ENCODE assay signal across 20 cellular contexts in the genomic region with DNA sequence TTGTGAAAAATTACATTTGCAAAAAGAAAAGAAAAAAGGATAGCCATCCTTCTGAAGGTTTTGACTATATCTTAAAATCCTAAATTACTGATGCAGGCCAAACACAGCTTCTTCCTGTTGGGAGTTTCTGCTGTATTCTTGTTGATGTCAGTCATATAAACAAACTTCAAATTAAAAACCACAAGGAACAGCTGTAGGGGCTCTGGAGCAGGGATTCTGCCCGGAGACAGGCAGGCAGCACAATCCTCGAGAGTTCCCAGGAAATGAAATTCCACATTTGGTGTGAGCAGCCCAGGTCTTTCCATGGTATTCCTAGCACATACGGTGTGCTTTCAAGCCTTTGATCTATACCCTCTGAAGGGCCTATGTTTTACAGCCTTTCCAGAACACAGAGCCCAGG. TPM values are rescaled to one million over a fixed set of nuclear protein-coding genes. Genes with fewer than 3 reads are reported as not detected.
"Had no signal": no experiment of that assay in that cellular context is flagged by ENCODE, and none has a peak within 500 bp of the region (broad histone marks: within the 10 kb centered on the region; RNA-seq: fewer than 3 reads in every experiment).

No MANE protein-coding gene starts in this region.

- H3K36me3 Mint-ChIP-seq: activated CD8-positive, alpha-beta memory T cell treated with anti-CD3 and anti-CD28 coated beads, Interleukin-2, amount 10 ng/mL, durations not matched to agents 7 days and 5 days; activated naive CD4-positive, alpha-beta T cell treated with anti-CD3 and anti-CD28 coated beads, Interleukin-2, amount 50 U/mL, for 72 hours; natural killer cell; stimulated activated memory B cell treated with anti-CD40 and anti-IgM and Interleukin-4, amounts not matched to agents 10 μg/mL and 1 μg/mL and 100 μg/mL, for 72 hours had no signal

- ATAC-seq: activated CD8-positive, alpha-beta memory T cell treated with anti-CD3 and anti-CD28 coated beads, Interleukin-2, amount 10 ng/mL, durations not matched to agents 7 days and 5 days; activated naive CD4-positive, alpha-beta T cell treated with anti-CD3 and anti-CD28 coated beads, Interleukin-2, amount 50 U/mL, for 72 hours; natural killer cell; stimulated activated memory B cell treated with anti-CD40 and anti-IgM and Interleukin-4, amounts not matched to agents 10 μg/mL and 1 μg/mL and 100 μg/mL, for 72 hours had no signal

- H3K4me1 Mint-ChIP-seq: natural killer cell; stimulated activated memory B cell treated with anti-CD40 and anti-IgM and Interleukin-4, amounts not matched to agents 10 μg/mL and 1 μg/mL and 100 μg/mL, for 72 hours had no signal

- FAIRE-seq: colon had no signal

- H3K36me3 ChIP-seq: right lobe of liver, spleen, vagina had no signal

- H3K4me3 Mint-ChIP-seq: activated CD8-positive, alpha-beta memory T cell treated with anti-CD3 and anti-CD28 coated beads, Interleukin-2, amount 10 ng/mL, durations not matched to agents 7 days and 5 days; activated T-cell treated with anti-CD3 and anti-CD28 coated beads, Interleukin-2, amount 50 U/mL, for 24 hours; natural killer cell; stimulated activated memory B cell treated with anti-CD40 and anti-IgM and Interleukin-4, amounts not matched to agents 10 μg/mL and 1 μg/mL and 100 μg/mL, for 72 hours had no signal

- H3K4me1 ChIP-seq: spleen had no signal

- H3K9me3 ChIP-seq: right lobe of liver, spleen, tibial nerve, vagina had no signal

- H3K27me3 Mint-ChIP-seq: activated CD8-positive, alpha-beta memory T cell treated with anti-CD3 and anti-CD28 coated beads, Interleukin-2, amount 10 ng/mL, durations not matched to agents 7 days and 5 days; activated T-cell treated with anti-CD3 and anti-CD28 coated beads, Interleukin-2, amount 50 U/mL, for 24 hours; progenitor cell of endocrine pancreas; stimulated activated memory B cell treated with anti-CD40 and anti-IgM and Interleukin-4, amounts not matched to agents 10 μg/mL and 1 μg/mL and 100 μg/mL, for 72 hours had no signal

- H3K27ac ChIP-seq: right lobe of liver, spleen, tibial nerve, vagina had no signal

- H3K27me3 ChIP-seq: right lobe of liver, spleen, tibial nerve, vagina had no signal

- DNase-seq: activated CD4-positive, CD25-positive, alpha-beta regulatory T cell; activated CD8-positive, alpha-beta memory T cell treated with anti-CD3 and anti-CD28 coated beads, Interleukin-2, amount 10 ng/mL, durations not matched to agents 7 days and 5 days; activated effector memory CD4-positive, alpha-beta T cell treated with anti-CD3 and anti-CD28 coated beads, Interleukin-2, amount 50 U/mL, for 16 hours; activated T-cell treated with anti-CD3 and anti-CD28 coated beads, Interleukin-2, amount 50 U/mL, for 24 hours; effector CD4-positive, alpha-beta T cell; glutamatergic neuron; left cardiac atrium; natural killer cell; right lobe of liver; spleen; stimulated activated CD4-positive, alpha-beta T cell treated with anti-CD3 and anti-CD28 coated beads, Interleukin-1b, Interleukin-23, amount 100 ng/mL, for 48 hours had no signal

- H3K27ac Mint-ChIP-seq: activated CD8-positive, alpha-beta memory T cell treated with anti-CD3 and anti-CD28 coated beads, Interleukin-2, amount 10 ng/mL, durations not matched to agents 7 days and 5 days; activated naive CD4-positive, alpha-beta T cell treated with anti-CD3 and anti-CD28 coated beads, Interleukin-2, amount 50 U/mL, for 72 hours; activated T-cell treated with anti-CD3 and anti-CD28 coated beads, Interleukin-2, amount 50 U/mL, for 24 hours; natural killer cell; progenitor cell of endocrine pancreas; stimulated activated memory B cell treated with anti-CD40 and anti-IgM and Interleukin-4, amounts not matched to agents 10 μg/mL and 1 μg/mL and 100 μg/mL, for 72 hours had no signal

- H3K9me3 Mint-ChIP-seq: activated naive CD4-positive, alpha-beta T cell treated with anti-CD3 and anti-CD28 coated beads, Interleukin-2, amount 50 U/mL, for 72 hours; activated T-cell treated with anti-CD3 and anti-CD28 coated beads, Interleukin-2, amount 50 U/mL, for 24 hours; natural killer cell; stimulated activated memory B cell treated with anti-CD40 and anti-IgM and Interleukin-4, amounts not matched to agents 10 μg/mL and 1 μg/mL and 100 μg/mL, for 72 hours had no signal

- H3K4me3 ChIP-seq: lung, right lobe of liver, spleen, tibial nerve, vagina had no signal

RNA-seq across cellular contexts. Expression of a gene that starts 43.2 kb away (rescaled TPM):
- total RNA-seq: activated CD8-positive, alpha-beta memory T cell treated with anti-CD3 and anti-CD28 coated beads, Interleukin-2, amount 10 ng/mL, durations not matched to agents 7 days and 5 days; activated naive CD4-positive, alpha-beta T cell treated with anti-CD3 and anti-CD28 coated beads, Interleukin-2, amount 50 U/mL, for 72 hours; left cardiac atrium; natural killer cell; progenitor cell of endocrine pancreas; right lobe of liver; subcutaneous adipose tissue; T-helper 2 cell treated with Interferon-gamma antibody and Interleukin-4, amounts not matched to agents 100 ng/mL and 5 ng/mL, for 36 hours had no signal
